ENCODE assay signal across 8 cellular contexts in genomic region chr1:162391790-162392563, GRCh38. TPM values are rescaled to one million over a fixed set of nuclear protein-coding genes. Genes with fewer than 3 reads are reported as not detected.
A peak's percentile ranks its signal among the peaks of the same experiment; 100 is the strongest.
DNase-seq lines count a peak whose midpoint lies in the region; ATAC-seq and TF ChIP-seq lines count a peak whose summit lies in the region.

No MANE protein-coding gene starts in this region.

- H2BK15ac ChIP-seq in neuronal stem cell (ENCODE audit: low read length), result no peak overlapping the region

- no peak overlapping the region for H2AK5ac ChIP-seq in neuronal stem cell (ENCODE audit: low read depth, low read length)

- H3K27me3 ChIP-seq in RWPE2 (ENCODE audit: insufficient read depth, poor library complexity, severe bottlenecking) (no peaks in the 10 kb centered on the region), esophagus muscularis mucosa (peaks cover 0 to 34% (median 0%) of the 10 kb centered on the region in 4 donors), neuronal stem cell (ENCODE audit: control insufficient read depth in 3 of 3, insufficient read depth in 3 of 3, low read depth in 1 of 3, low read length in 3 of 3) (no peaks in the 10 kb centered on the region)

- H3K36me3 ChIP-seq in RWPE2 (ENCODE audit: low read depth) (no peaks in the 10 kb centered on the region), esophagus muscularis mucosa (no peaks in the 10 kb centered on the region), neuronal stem cell (replicated peaks in 1 of 2; ENCODE audit: control insufficient read depth in 2 of 2, insufficient read depth in 2 of 2, low read length in 2 of 2) (peaks cover 0 to under 1% of the 10 kb centered on the region in 2 donors)

- H2BK5ac ChIP-seq in neuronal stem cell (ENCODE audit: low read length), result no peak overlapping the region

- ATAC-seq in RWPE2 (ENCODE audit: low read depth), result no peak
- ATAC-seq in HG02970 (IDR thresholded peaks at IDR 0.05; ENCODE audit: low FRiP score, unreplicated experiment), result no peak

- H3K14ac ChIP-seq in neuronal stem cell (ENCODE audit: low read length), result no peak overlapping the region

- WGBS in esophagus muscularis mucosa, result 73% methylated on average over 4 of the region's 4 CpGs
- WGBS in neuronal stem cell (ENCODE audit: extremely low coverage in 2 of 2, insufficient read length in 2 of 2, insufficient replicate concordance in 1 of 2), 2 donors, result no CpG with 5 or more reads among the region's 4 CpGs

- no peak for TF ChIP-seq EP300 in esophagus muscularis mucosa (IDR thresholded peaks at IDR 0.05)

- H3K4me1 ChIP-seq in RWPE2 (ENCODE audit: insufficient read depth, poor library complexity, severe bottlenecking) (peaks cover 19% of the 10 kb centered on the region), esophagus muscularis mucosa (peaks cover 0 to 6% (median 2%) of the 10 kb centered on the region in 4 donors), neuronal stem cell (ENCODE audit: control insufficient read depth in 2 of 2, insufficient read depth in 1 of 2, low read depth in 1 of 2, low read length in 2 of 2) (peaks cover 18 to 27% of the 10 kb centered on the region in 2 donors)

- no peak overlapping the region for H3K4ac ChIP-seq in neuronal stem cell (ENCODE audit: low read length)

- TF ChIP-seq CTCF in RWPE2 (IDR thresholded peaks at IDR 0.05; ENCODE audit: poor library complexity, severe bottlenecking) (peak; percentile 92), esophagus muscularis mucosa (IDR thresholded peaks at IDR 0.05) (peak; percentile 71 to 79 (median 75))

- no peak overlapping the region for H4K8ac ChIP-seq in neuronal stem cell (ENCODE audit: low read depth, low read length)

- no peak overlapping the region for H3K9ac ChIP-seq in neuronal stem cell (ENCODE audit: low read depth, low read length, poor library complexity)

- H3K4me2 ChIP-seq in neuronal stem cell (ENCODE audit: insufficient read depth, low read length, poor library complexity, severe bottlenecking), result no peak overlapping the region

- H3K18ac ChIP-seq in neuronal stem cell (ENCODE audit: low read length), result no peak overlapping the region

- H4K91ac ChIP-seq in neuronal stem cell (ENCODE audit: low read depth, low read length, poor library complexity), result no peak overlapping the region

- TF ChIP-seq POLR2A in esophagus muscularis mucosa (IDR thresholded peaks at IDR 0.05; ENCODE audit: low read depth), result no peak

- H2BK120ac ChIP-seq in neuronal stem cell (ENCODE audit: low read depth, low read length), result no peak overlapping the region

- no peaks in the 10 kb centered on the region for H3K79me1 ChIP-seq in neuronal stem cell (ENCODE audit: low read depth, low read length)

- H2BK12ac ChIP-seq in neuronal stem cell (ENCODE audit: low read length), result no peak overlapping the region

- H3K4me3 ChIP-seq in RWPE2 (ENCODE audit: severe bottlenecking) (no peak overlapping the region), esophagus muscularis mucosa (no peak overlapping the region), neuronal stem cell (ENCODE audit: low read length in 2 of 2) (no peak overlapping the region)

- H3K27ac ChIP-seq in RWPE2 (ENCODE audit: poor library complexity, severe bottlenecking), result no peak overlapping the region
- no peak overlapping the region for H3K27ac ChIP-seq in esophagus muscularis mucosa (replicated peaks in 1 of 4)
- H3K27ac ChIP-seq in neuronal stem cell (replicated peaks; ENCODE audit: low read length), result peak overlapping the region; percentile 28

- intact Hi-C loops in esophagus muscularis mucosa (cut with DNase I), result loop anchor here (2.0 kb wide), 1 partner anchor 335 kb away; no protein-coding TSS in a partner anchor

- no peak overlapping the region for H3K23ac ChIP-seq in neuronal stem cell (ENCODE audit: low read depth, low read length, poor library complexity)

- peak; percentile 46 to 67 for DNase-seq in NCI-H2081 (lab: John Stamatoyannopoulos, UW)
- no peak for DNase-seq in NCI-H2081 treated with DMSO at 0.1 percent for 48 hours (lab: John Stamatoyannopoulos, UW)
- DNase-seq in HuH-7 (ENCODE audit: low spot score), result peak; percentile 32
- DNase-seq in RWPE2 (ENCODE audit: low spot score), result no peak
- DNase-seq in esophagus muscularis mucosa (ENCODE audit: extremely low spot score), result no peak
- peak; percentile 44 for DNase-seq in neuronal stem cell (ENCODE audit: low spot score)
- no peak for DNase-seq in stimulated activated CD4-positive, alpha-beta T cell treated with anti-CD3 and anti-CD28 coated beads, Interleukin-2, amount 100 ng/mL, for 48 hours

- peak overlapping the region; percentile 31 for H2AFZ ChIP-seq in neuronal stem cell (ENCODE audit: low read length)

- H3K9me3 ChIP-seq in RWPE2 (ENCODE audit: severe bottlenecking) (no peaks in the 10 kb centered on the region), esophagus muscularis mucosa (no peaks in the 10 kb centered on the region), neuronal stem cell (replicated peaks in 1 of 2; ENCODE audit: control insufficient read depth in 2 of 2, insufficient read depth in 1 of 2, low read depth in 1 of 2, low read length in 2 of 2) (no peaks in the 10 kb centered on the region)

RNA-seq across cellular contexts. Expression of gene C1orf226, which starts 10.4 kb away (rescaled TPM):
- total RNA-seq in esophagus muscularis mucosa, result 10 to 100 TPM in 2 of 4 donors, 1 to 10 TPM in 2; 3.3 to 18.9 (median 11.6) TPM
- polyA plus RNA-seq in neuronal stem cell (2013, experiment 1 of 2), result 3.6 TPM
- 3.8 TPM for polyA plus RNA-seq in neuronal stem cell (2013, experiment 2 of 2)

RNA-seq across cellular contexts. Expression of gene SPATA46, which starts 15.3 kb away (rescaled TPM):
- total RNA-seq in esophagus muscularis mucosa, result not detected
- not detected for polyA plus RNA-seq in neuronal stem cell (2013, experiment 1 of 2)
- polyA plus RNA-seq in neuronal stem cell (2013, experiment 2 of 2), result not detected

RNA-seq across cellular contexts. Expression of gene SH2D1B, which starts 20.0 kb away (rescaled TPM):
- total RNA-seq in esophagus muscularis mucosa, result 1 to 10 TPM in 1 of 4 donors, not detected in 3; 1.2 TPM
- not detected for polyA plus RNA-seq in neuronal stem cell (2013, experiment 1 of 2)
- not detected for polyA plus RNA-seq in neuronal stem cell (2013, experiment 2 of 2)

Comparison
In these comparisons a context has a peak if more than half of its experiments do, and no peak if none do; other contexts are left out.
1. DNase-seq: peak in NCI-H2081 (2 of 2), HuH-7 (single experiment) and neuronal stem cell (single experiment); none in NCI-H2081 treated with DMSO at 0.1 percent for 48 hours (single experiment), RWPE2 (single experiment), esophagus muscularis mucosa (single experiment) and stimulated activated CD4-positive, alpha-beta T cell treated with anti-CD3 and anti-CD28 coated beads, Interleukin-2, amount 100 ng/mL, for 48 hours (0 of 2).